ENCODE assay signal across 2 cellular contexts in genomic region chr4:73976217-73976616, GRCh38.
TF ChIP-seq lines count a peak whose summit lies in the region.

No MANE protein-coding gene starts in this region.

TF ChIP-seq in IMR-90, 13 proteins besides CTCF, POLR2A, EP300 and RAD21:
- TF ChIP-seq FOS (IDR thresholded peaks at IDR 0.05; ENCODE audit: low read depth, low read length) (no peak), USF2 (IDR thresholded peaks at IDR 0.05; ENCODE audit: low read depth, low read length) (no peak), MAZ (IDR thresholded peaks at IDR 0.05; ENCODE audit: borderline replicate concordance, low read depth, low read length) (no peak), CEBPB (IDR thresholded peaks at IDR 0.05; ENCODE audit: low read depth, low read length) (no peak), RCOR1 (IDR thresholded peaks at IDR 0.05; ENCODE audit: insufficient replicate concordance, low read length) (no peak), SMC3 (IDR thresholded peaks at IDR 0.05; ENCODE audit: low read depth, low read length) (no peak), MAFK (IDR thresholded peaks at IDR 0.05; ENCODE audit: low read depth, low read length) (no peak), MXI1 (IDR thresholded peaks at IDR 0.05; ENCODE audit: borderline replicate concordance, low read depth, low read length) (no peak), ELK1 (IDR thresholded peaks at IDR 0.05; ENCODE audit: borderline replicate concordance, low read depth, low read length) (no peak), BHLHE40 (IDR thresholded peaks at IDR 0.05; ENCODE audit: low read depth, low read length) (no peak), CHD1 (IDR thresholded peaks at IDR 0.05; ENCODE audit: low read depth, low read length) (no peak), NFE2L2 (IDR thresholded peaks at IDR 0.05; ENCODE audit: low read depth, low read length) (no peak), RFX5 (IDR thresholded peaks at IDR 0.05; ENCODE audit: low read depth, low read length) (no peak)

TF ChIP-seq in GM23338, 12 proteins besides CTCF, POLR2A, EP300 and RAD21:
- TF ChIP-seq ZNF462 (CRISPR knock-in tag; IDR thresholded peaks at IDR 0.05): no peak
- TF ChIP-seq STAT1 (IDR thresholded peaks at IDR 0.05; ENCODE audit: unreplicated experiment): no peak
- TF ChIP-seq REST (IDR thresholded peaks at IDR 0.05; ENCODE audit: unreplicated experiment): no peak
- no peak for TF ChIP-seq ZNF331 (CRISPR knock-in tag; IDR thresholded peaks at IDR 0.05; ENCODE audit: low read depth)
- TF ChIP-seq ZNF114 (CRISPR knock-in tag; IDR thresholded peaks at IDR 0.05): no peak
- TF ChIP-seq EZH2phosphoT487 (IDR thresholded peaks at IDR 0.05; ENCODE audit: unreplicated experiment): no peak
- no peak for TF ChIP-seq EZH2 (IDR thresholded peaks at IDR 0.05; ENCODE audit: low read depth, unreplicated experiment)
